In genomic region chr2:240570531-240571313, GRCh38 we compare ENCODE assay signal across 11 cellular contexts. TPM values are rescaled to one million over a fixed set of nuclear protein-coding genes. Genes with fewer than 3 reads are reported as not detected.
A peak's percentile ranks its signal among the peaks of the same experiment; 100 is the strongest.
DNase-seq lines count a peak whose midpoint lies in the region; ATAC-seq and TF ChIP-seq lines count a peak whose summit lies in the region.
"Had no signal": no experiment of that assay in that cellular context is flagged by ENCODE, and none has a peak within 500 bp of the region (broad histone marks: within the 10 kb centered on the region; RNA-seq: fewer than 3 reads in every experiment).

No MANE protein-coding gene starts in this region.

- peak overlapping the region; percentile 79 for H3K27ac Mint-ChIP-seq in activated T-cell treated with anti-CD3 and anti-CD28 coated beads, Interleukin-2, amount 50 U/mL, for 72 hours

- H3K27me3 Mint-ChIP-seq in activated T-cell treated with anti-CD3 and anti-CD28 coated beads, Interleukin-2, amount 50 U/mL, for 72 hours (ENCODE audit: low read depth) = no peaks in the 10 kb centered on the region

- peak; percentile 61 for DNase-seq in activated effector memory CD4-positive, alpha-beta T cell treated with anti-CD3 and anti-CD28 coated beads, Interleukin-2, amount 50 U/mL, for 16 hours
- DNase-seq in activated effector memory CD4-positive, alpha-beta T cell treated with Interleukin-2 at 50 U/mL for 16 hours = no peak
- DNase-seq in activated T-cell treated with anti-CD3 and anti-CD28 coated beads, Interleukin-2, amount 50 U/mL, for 72 hours = no peak
- DNase-seq in right lobe of liver (peak in 2 of 3 donors; percentile 18 to 41), tibial artery (peak; percentile 12 to 56), HCEC 1CT (no peak), HPDE6-E6E7 (ENCODE audit: extremely low spot score) (no peak), dedifferentiated amniotic fluid mesenchymal stem cell (ENCODE audit: extremely low spot score) (no peak)
- DNase-seq: amygdala, GF-D8, GOT3 had no signal

- H3K4me3 ChIP-seq in right lobe of liver (no peak overlapping the region), tibial artery (no peak overlapping the region)

- peaks cover 40% of the 10 kb centered on the region for H3K4me1 Mint-ChIP-seq in activated T-cell treated with anti-CD3 and anti-CD28 coated beads, Interleukin-2, amount 50 U/mL, for 72 hours (ENCODE audit: low read depth)

- H3K36me3 ChIP-seq in right lobe of liver = peaks cover 0 to 11% (median 0%) of the 10 kb centered on the region in 4 donors
- peaks cover 10 to 48% (median 30%) of the 10 kb centered on the region in 3 donors for H3K36me3 ChIP-seq in tibial artery

- H3K4me1 ChIP-seq in right lobe of liver = peaks cover 0 to 37% (median 15%) of the 10 kb centered on the region in 4 donors
- H3K4me1 ChIP-seq in tibial artery = peaks cover 4 to 53% (median 39%) of the 10 kb centered on the region in 4 donors

- WGBS in right lobe of liver (ENCODE audit: insufficient coverage, low coverage, low lambda C conversion rate, missing lambda C conversion rate) = 82% methylated on average over 3 of the region's 11 CpGs

- intact Hi-C loops in right lobe of liver (cut with DNase I) = no loop called here
- intact Hi-C loops in tibial artery (cut with DNase I; ENCODE audit: low total_unique reads) = no loop called here

- H3K27ac ChIP-seq in right lobe of liver (no peak overlapping the region), tibial artery (no peak overlapping the region)

- no peak for TF ChIP-seq CTCF in right lobe of liver (IDR thresholded peaks at IDR 0.05)
- no peak for TF ChIP-seq CTCF in tibial artery (IDR thresholded peaks at IDR 0.05)

- TF ChIP-seq POLR2A in right lobe of liver (IDR thresholded peaks at IDR 0.05) = no peak

- H3K36me3 Mint-ChIP-seq in activated T-cell treated with anti-CD3 and anti-CD28 coated beads, Interleukin-2, amount 50 U/mL, for 72 hours (ENCODE audit: insufficient read depth in 2 of 2) = peaks cover 2 to 6% of the 10 kb centered on the region in 2 donors

- H3K4me3 Mint-ChIP-seq in activated T-cell treated with anti-CD3 and anti-CD28 coated beads, Interleukin-2, amount 50 U/mL, for 72 hours = no peak overlapping the region

- no peak for ATAC-seq in activated T-cell treated with anti-CD3 and anti-CD28 coated beads, Interleukin-2, amount 50 U/mL, for 72 hours (replicated peaks in 1 of 2)
- ATAC-seq in right lobe of liver = no peak

- no peaks in the 10 kb centered on the region for H3K9me3 Mint-ChIP-seq in activated T-cell treated with anti-CD3 and anti-CD28 coated beads, Interleukin-2, amount 50 U/mL, for 72 hours

- H3K27me3 ChIP-seq in right lobe of liver = no peaks in the 10 kb centered on the region
- no peaks in the 10 kb centered on the region for H3K27me3 ChIP-seq in tibial artery

- H3K9me3 ChIP-seq in right lobe of liver = no peaks in the 10 kb centered on the region
- no peaks in the 10 kb centered on the region for H3K9me3 ChIP-seq in tibial artery

RNA-seq across cellular contexts. Expression of gene RNPEPL1, which starts 2.4 kb away (rescaled TPM):
- 10 to 100 TPM; 74.0 to 77.3 TPM for total RNA-seq in activated T-cell treated with anti-CD3 and anti-CD28 coated beads, Interleukin-2, amount 50 U/mL, for 72 hours
- 100 to 1,000 TPM in 1 of 6 experiments, 10 to 100 TPM in 5; 24.7 to 105 (median 31.0) TPM for total RNA-seq in right lobe of liver

RNA-seq across cellular contexts. Expression of gene DUSP28, which starts 10.6 kb away (rescaled TPM):
- total RNA-seq in activated T-cell treated with anti-CD3 and anti-CD28 coated beads, Interleukin-2, amount 50 U/mL, for 72 hours = 1 to 10 TPM; 7.1 to 7.3 TPM
- total RNA-seq in right lobe of liver = 1 to 10 TPM; 1.3 to 3.5 (median 2.1) TPM

RNA-seq across cellular contexts. Expression of gene ANKMY1, which starts 12.9 kb away (rescaled TPM):
- total RNA-seq in activated T-cell treated with anti-CD3 and anti-CD28 coated beads, Interleukin-2, amount 50 U/mL, for 72 hours = 10 to 100 TPM; 31.6 to 44.9 TPM
- total RNA-seq in right lobe of liver = 10 to 100 TPM in 1 of 6 experiments, 1 to 10 TPM in 5; 6.6 to 11.0 (median 9.0) TPM

RNA-seq across cellular contexts. Expression of gene CAPN10, which starts 15.8 kb away (rescaled TPM):
- 10 to 100 TPM; 36.9 to 43.7 TPM for total RNA-seq in activated T-cell treated with anti-CD3 and anti-CD28 coated beads, Interleukin-2, amount 50 U/mL, for 72 hours
- total RNA-seq in right lobe of liver = 10 to 100 TPM in 2 of 6 experiments, 1 to 10 TPM in 4; 7.2 to 13.8 (median 9.1) TPM

RNA-seq across cellular contexts. Expression of gene GPR35, which starts 54.6 kb away (rescaled TPM):
- 10 to 100 TPM; 48.2 to 50.7 TPM for total RNA-seq in activated T-cell treated with anti-CD3 and anti-CD28 coated beads, Interleukin-2, amount 50 U/mL, for 72 hours
- 1 to 10 TPM in 2 of 6 experiments, under 1 TPM in 4; 0.11 to 1.2 (median 0.72) TPM for total RNA-seq in right lobe of liver

Comparison
In these comparisons a context has a peak if more than half of its experiments do, and no peak if none do; other contexts are left out.
1. DNase-seq: peak in activated effector memory CD4-positive, alpha-beta T cell treated with anti-CD3 and anti-CD28 coated beads, Interleukin-2, amount 50 U/mL, for 16 hours (single experiment), right lobe of liver (2 of 3) and tibial artery (2 of 2); none in activated effector memory CD4-positive, alpha-beta T cell treated with Interleukin-2 at 50 U/mL for 16 hours (single experiment), activated T-cell treated with anti-CD3 and anti-CD28 coated beads, Interleukin-2, amount 50 U/mL, for 72 hours (0 of 2), HCEC 1CT (single experiment), HPDE6-E6E7 (single experiment) and dedifferentiated amniotic fluid mesenchymal stem cell (single experiment).